Comparison of ENCODE assay signal across 15 cellular contexts in the genomic region with DNA sequence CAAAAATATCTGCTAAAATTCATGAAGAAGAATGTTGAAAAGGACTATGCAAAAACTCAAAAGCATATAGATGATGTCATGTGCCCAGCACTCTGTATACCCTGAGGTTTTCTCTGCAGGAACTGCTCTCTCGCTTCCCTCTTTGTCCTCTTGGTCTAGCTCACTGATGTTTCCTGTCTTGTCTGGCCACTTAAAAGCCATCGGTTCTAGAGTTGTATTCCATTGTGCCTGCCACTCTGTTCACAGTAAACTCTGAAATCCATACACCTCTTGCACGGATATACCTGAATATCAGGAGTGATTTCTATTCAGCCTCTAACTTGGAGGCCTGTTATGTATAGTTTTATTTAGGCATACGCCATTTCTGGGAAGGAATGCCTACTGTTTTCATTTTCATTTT.
A peak's percentile ranks its signal among the peaks of the same experiment; 100 is the strongest.
DNase-seq lines count a peak whose midpoint lies in the region; ATAC-seq and TF ChIP-seq lines count a peak whose summit lies in the region.
"Had no signal": no experiment of that assay in that cellular context is flagged by ENCODE, and none has a peak within 500 bp of the region (broad histone marks: within the 10 kb centered on the region; RNA-seq: fewer than 3 reads in every experiment).

No MANE protein-coding gene starts in this region.

- DNase-seq in GM10248 (ENCODE audit: extremely low spot score) (peak; percentile 15), hippocampal formation (lab: John Stamatoyannopoulos, UW) (no peak), kidney tubule cell (ENCODE audit: low spot score) (no peak), HT-29 (ENCODE audit: low spot score) (no peak)
- no peak for DNase-seq in stimulated activated CD4-positive, alpha-beta T cell treated with anti-CD3 and anti-CD28 coated beads, Interleukin-2, amount 100 ng/mL, for 24 hours
- DNase-seq: activated T-cell treated with anti-CD3 and anti-CD28 coated beads, Interleukin-2, amount 50 U/mL, for 48 hours; effector memory CD8-positive, alpha-beta T cell; NCI-H69; nephron progenitor cell; SJCRH30; spleen had no signal

- TF ChIP-seq CTCF in GM10248 (IDR thresholded peaks at IDR 0.05; ENCODE audit: control extremely low read depth, extremely low read depth, low read depth, missing control alignments): no peak

- POLR2A ChIA-PET in GM10248 (lab: Yijun Ruan, JAX): no interaction called here

- ATAC-seq in GM19025 (IDR thresholded peaks at IDR 0.05; ENCODE audit: low read depth, unreplicated experiment) (peak; percentile 82), HG02678 (IDR thresholded peaks at IDR 0.05; ENCODE audit: unreplicated experiment) (peak; percentile 90), HG03469 (IDR thresholded peaks at IDR 0.05; ENCODE audit: unreplicated experiment) (peak; percentile 69)
- ATAC-seq: effector memory CD8-positive, alpha-beta T cell; WTC11 had no signal

- CTCF ChIA-PET in GM10248 (lab: Yijun Ruan, JAX): no interaction called here
